ENCODE assay signal across 25 cellular contexts in genomic region chr5:59703789-59704188, GRCh38.
"Had no signal": no experiment of that assay in that cellular context is flagged by ENCODE, and none has a peak within 500 bp of the region (broad histone marks: within the 10 kb centered on the region; RNA-seq: fewer than 3 reads in every experiment).

No MANE protein-coding gene starts in this region.

- H3K4me3 Mint-ChIP-seq: activated B cell treated with CpG ODN at 0.5 μM for 24 hours; activated CD8-positive, alpha-beta T cell treated with anti-CD3 and anti-CD28 coated beads for 36 hours; activated naive CD8-positive, alpha-beta T cell; activated T-cell treated with anti-CD3 and anti-CD28 coated beads, Interleukin-2, amount 50 U/mL, for 4 hours; activated T-helper 17 cell treated with anti-CD3 and anti-CD28 coated beads, Interleukin-2, amount 50 U/mL, for 72 hours; endodermal cell had no signal

- H3K27me3 Mint-ChIP-seq: activated B cell treated with CpG ODN at 0.5 μM for 24 hours; activated CD8-positive, alpha-beta T cell treated with anti-CD3 and anti-CD28 coated beads for 36 hours had no signal

- H3K9me3 Mint-ChIP-seq: activated B cell treated with CpG ODN at 0.5 μM for 24 hours; activated CD8-positive, alpha-beta T cell treated with anti-CD3 and anti-CD28 coated beads for 36 hours; activated T-helper 17 cell treated with anti-CD3 and anti-CD28 coated beads, Interleukin-2, amount 50 U/mL, for 72 hours; endodermal cell had no signal

- H3K27ac Mint-ChIP-seq: activated B cell treated with CpG ODN at 0.5 μM for 24 hours; activated CD8-positive, alpha-beta T cell treated with anti-CD3 and anti-CD28 coated beads for 36 hours; activated naive CD8-positive, alpha-beta T cell; activated T-helper 17 cell treated with anti-CD3 and anti-CD28 coated beads, Interleukin-2, amount 50 U/mL, for 72 hours; endodermal cell had no signal

- H3K27me3 ChIP-seq: brain microvascular endothelial cell, colonic mucosa had no signal

- H3K4me1 ChIP-seq: colonic mucosa had no signal

- H3K36me3 Mint-ChIP-seq: activated naive CD8-positive, alpha-beta T cell had no signal

- ATAC-seq: activated CD4-positive, CD25-positive, alpha-beta regulatory T cell treated with anti-CD3 and anti-CD28 coated beads, Interleukin-2, amount 50 U/mL, for 24 hours; activated CD8-positive, alpha-beta T cell treated with anti-CD3 and anti-CD28 coated beads for 36 hours; activated T-cell treated with anti-CD3 and anti-CD28 coated beads, Interleukin-2, amount 50 U/mL, for 4 hours; activated T-helper 17 cell treated with anti-CD3 and anti-CD28 coated beads, Interleukin-2, amount 50 U/mL, for 72 hours; esophagus mucosa had no signal

- H3K27ac ChIP-seq: brain microvascular endothelial cell, colonic mucosa, VCaP had no signal

- H3K36me3 ChIP-seq: brain microvascular endothelial cell, colonic mucosa had no signal

- H3K4me3 ChIP-seq: colonic mucosa had no signal

- DNase-seq: activated B cell treated with CpG ODN at 0.5 μM for 24 hours; activated CD4-positive, alpha-beta T cell treated with anti-CD3 and anti-CD28 coated beads for 48 hours; activated CD4-positive, alpha-beta T cell treated with anti-CD3 and anti-CD28 coated beads, Interleukin-2, amount 50 U/mL, for 1 hour; activated CD4-positive, alpha-beta T cell treated with anti-CD3 and anti-CD28 coated beads, Interleukin-2, amount 50 U/mL, for 48 hours; activated CD8-positive, alpha-beta memory T cell treated with anti-CD3 and anti-CD28 coated beads for 24 hours; activated CD8-positive, alpha-beta T cell treated with anti-CD3 and anti-CD28 coated beads for 36 hours; activated effector memory CD4-positive, alpha-beta T cell treated with Interleukin-2 at 50 U/mL for 16 hours; activated gamma-delta T cell treated with Interleukin-2 at 50 U/mL for 16 hours; activated naive CD4-positive, alpha-beta T cell treated with anti-CD3 and anti-CD28 coated beads, Interleukin-2, amount 50 U/mL, for 16 hours; activated naive CD4-positive, alpha-beta T cell treated with Interleukin-2 at 50 U/mL for 16 hours; activated T-cell treated with anti-CD3 and anti-CD28 coated beads, Interleukin-2, amount 50 U/mL, for 4 hours; amniotic stem cell; anterior cingulate cortex; brain microvascular endothelial cell; caudate nucleus; colonic mucosa; effector memory CD4-positive, alpha-beta T cell; endodermal cell; foreskin fibroblast; T-helper 2 cell had no signal

- H3K9me3 ChIP-seq: colonic mucosa had no signal
